ENCODE assay signal across 10 cellular contexts in genomic region chr10:35420827-35421552, GRCh38.
DNase-seq lines count a peak whose midpoint lies in the region; ATAC-seq, FAIRE-seq and TF ChIP-seq lines count a peak whose summit lies in the region.
"Had no signal": no experiment of that assay in that cellular context is flagged by ENCODE, and none has a peak within 500 bp of the region (broad histone marks: within the 10 kb centered on the region; RNA-seq: fewer than 3 reads in every experiment).

No MANE protein-coding gene starts in this region.

- H2BK12ac ChIP-seq in H1 (ENCODE audit: low read depth, low read length) = peak overlapping the region; percentile 93; the same call in 1 of the 2 replicates

- no peaks in the 10 kb centered on the region for H3K9me3 Mint-ChIP-seq in type B pancreatic cell
- H3K9me3 Mint-ChIP-seq in stimulated activated memory B cell treated with anti-CD40 and anti-IgM and Interleukin-4, amounts not matched to agents 10 μg/mL and 1 μg/mL and 100 μg/mL, for 72 hours = no peaks in the 10 kb centered on the region

- CTCF ChIA-PET in H1 (lab: Charles Lee; ENCODE audit: partially characterized antibody) = interaction anchor here (0.6 to 1.2 kb wide), 4 partner anchors 24 to 1969 kb away, joined by 3 read pairs; no protein-coding TSS in a partner anchor

- H3K9ac ChIP-seq in H1 (replicated peaks in 1 of 4; ENCODE audit: extremely low read depth in 1 of 4, low read depth in 3 of 4, low read length in 3 of 4) = no peak overlapping the region; a peak in 1 of 7 replicates
- no peak overlapping the region for H3K9ac ChIP-seq in mucosa of rectum (ENCODE audit: low read depth in 1 of 2, low read length in 2 of 2)

- H3K4me3 Mint-ChIP-seq in type B pancreatic cell = no peak overlapping the region
- no peak overlapping the region for H3K4me3 Mint-ChIP-seq in stimulated activated memory B cell treated with anti-CD40 and anti-IgM and Interleukin-4, amounts not matched to agents 10 μg/mL and 1 μg/mL and 100 μg/mL, for 72 hours

- H3K23me2 ChIP-seq in H1 (ENCODE audit: low read depth, low read length) = peaks cover under 1% of the 10 kb centered on the region; the same call in 1 of the 2 replicates

- ATAC-seq in stimulated activated memory B cell treated with anti-CD40 and anti-IgM and Interleukin-4, amounts not matched to agents 10 μg/mL and 1 μg/mL and 100 μg/mL, for 72 hours = no peak
- no peak for ATAC-seq in HG02798 (IDR thresholded peaks at IDR 0.05; ENCODE audit: poor library complexity, unreplicated experiment)

- H2AK5ac ChIP-seq in H1 (ENCODE audit: low read depth, low read length) = peak overlapping the region; percentile 91; the same call in 1 of the 2 replicates

- POLR2A ChIA-PET in H1 (lab: Charles Lee; ENCODE audit: partially characterized antibody) = no interaction called here

- H4K8ac ChIP-seq in H1 (ENCODE audit: extremely low read depth, insufficient read depth, low read length) = peak overlapping the region; percentile 54; the same call in 1 of the 2 replicates

- in situ Hi-C loops in GM13976 (cut with MboI; ENCODE audit: low sequenced_read_pairs, unreplicated experiment) = no loop called here

- peaks cover 9% of the 10 kb centered on the region; the same call in 1 of the 2 replicates for H3K79me1 ChIP-seq in H1 (ENCODE audit: low read depth, low read length)

- no peak overlapping the region; the same call in 1 of the 2 replicates for H2BK5ac ChIP-seq in H1 (ENCODE audit: low read depth, low read length)

- H2BK120ac ChIP-seq in H1 (replicated peaks; ENCODE audit: low read depth, low read length) = no peak overlapping the region

- TF ChIP-seq POLR2A in Peyer's patch (IDR thresholded peaks at IDR 0.05) (no peak), H1 (IDR thresholded peaks at IDR 0.05; ENCODE audit: control extremely low read depth in 1 of 2, low read depth in 2 of 2, low read length in 2 of 2) (no peak)

- H4K5ac ChIP-seq in H1 (ENCODE audit: insufficient read length, low read depth, low read length) = no peak overlapping the region

- TF ChIP-seq EP300 in H1 (IDR thresholded peaks at IDR 0.05; ENCODE audit: borderline replicate concordance in 1 of 2, low read depth in 2 of 2, low read length in 2 of 2) = no peak

- DNase-seq in Peyer's patch (no peak), H1 (ENCODE audit: low read depth in 1 of 2, low spot score in 2 of 2) (no peak), type B pancreatic cell (ENCODE audit: extremely low spot score, unreplicated experiment) (no peak), GM13976 (ENCODE audit: low spot score) (no peak)
- DNase-seq: activated CD4-positive, alpha-beta T cell treated with anti-CD3 and anti-CD28 coated beads, Interleukin-2, amount 50 U/mL, for 4 hours; DMS79 treated with DMSO at 0.1 percent for 48 hours; SHP77 treated with DMSO at 0.1 percent for 48 hours had no signal

- no peak overlapping the region for H3K14ac ChIP-seq in H1 (ENCODE audit: insufficient read length)

- no peak overlapping the region for H3K18ac ChIP-seq in H1 (ENCODE audit: extremely low read depth, low read length)

- H3K4ac ChIP-seq in H1 (replicated peaks; ENCODE audit: insufficient read length, low read depth, low read length) = no peak overlapping the region

- no peak for TF ChIP-seq CTCF in Peyer's patch (IDR thresholded peaks at IDR 0.05)
- TF ChIP-seq CTCF in H1 (IDR thresholded peaks at IDR 0.05; ENCODE audit: control extremely low read depth in 1 of 3, insufficient read depth in 1 of 3, low read depth in 1 of 3, low read length in 3 of 3) = no peak
- TF ChIP-seq CTCF in type B pancreatic cell (conservative IDR thresholded peaks at IDR 0.05) = no peak
- TF ChIP-seq CTCF in GM13976 (IDR thresholded peaks at IDR 0.05; ENCODE audit: borderline replicate concordance, control extremely low read depth, extremely low read depth, insufficient read depth, missing control alignments) = no peak

- no peaks in the 10 kb centered on the region for H3K36me3 ChIP-seq in Peyer's patch
- no peaks in the 10 kb centered on the region; a peak in 1 of 8 replicates for H3K36me3 ChIP-seq in H1 (ENCODE audit: control insufficient read depth in 2 of 4, insufficient read depth in 4 of 4, low read length in 3 of 4)
- H3K36me3 ChIP-seq in mucosa of rectum (ENCODE audit: control insufficient read depth in 2 of 2, insufficient read depth in 2 of 2, low read length in 2 of 2) = peaks cover 1 to 2% of the 10 kb centered on the region in 2 donors

- 78% methylated on average over 11 of the region's 11 CpGs; no CpG with 5 or more reads in 1 of the 2 experiments for WGBS in H1 (ENCODE audit: extremely low coverage in 1 of 2, insufficient coverage in 1 of 2, insufficient read length in 1 of 2, insufficient replicate concordance in 2 of 2, low coverage in 1 of 2, low lambda C conversion rate in 2 of 2, missing lambda C conversion rate in 1 of 2), 2 experiments

- 0 out of 4 replicates have a peak overlapping the region, but pooled peaks of 1 of the 2 experiments have one; percentile 35 for H3K4me2 ChIP-seq in H1 (ENCODE audit: insufficient read depth in 1 of 2, low read depth in 2 of 2, low read length in 2 of 2)

- H3K27ac ChIP-seq in Peyer's patch (peak overlapping the region in 3 of 4 donors; percentile 17 to 70 (median 49)), H1 (ENCODE audit: low read depth, low read length) (peak overlapping the region; percentile 63), mucosa of rectum (ENCODE audit: low read depth in 2 of 2, low read length in 2 of 2) (peak overlapping the region; percentile 48 to 72)

- peaks cover 54% of the 10 kb centered on the region for H3K4me1 Mint-ChIP-seq in type B pancreatic cell (ENCODE audit: unreplicated experiment)
- peaks cover 56% of the 10 kb centered on the region for H3K4me1 Mint-ChIP-seq in stimulated activated memory B cell treated with anti-CD40 and anti-IgM and Interleukin-4, amounts not matched to agents 10 μg/mL and 1 μg/mL and 100 μg/mL, for 72 hours

- peak overlapping the region; percentile 18 for H3K27ac Mint-ChIP-seq in type B pancreatic cell
- H3K27ac Mint-ChIP-seq in stimulated activated memory B cell treated with anti-CD40 and anti-IgM and Interleukin-4, amounts not matched to agents 10 μg/mL and 1 μg/mL and 100 μg/mL, for 72 hours = no peak overlapping the region

- no peak overlapping the region for H3K56ac ChIP-seq in H1 (replicated peaks; ENCODE audit: insufficient read length, low read depth, low read length)

- FAIRE-seq in H1 (lab: Jason Lieb, UNC) = peak; percentile 70

- peaks cover 3 to 6% of the 10 kb centered on the region in 2 experiments for H4K20me1 ChIP-seq in H1 (replicated peaks in 1 of 2; ENCODE audit: control insufficient read depth in 1 of 2, insufficient read depth in 2 of 2, low read length in 2 of 2)

- H3K4me3 ChIP-seq in Peyer's patch (no peak overlapping the region), H1 (ENCODE audit: extremely low read depth in 1 of 4, insufficient read depth in 2 of 4, low read depth in 3 of 4, low read length in 4 of 4) (no peak overlapping the region), mucosa of rectum (ENCODE audit: low read length in 2 of 2) (no peak overlapping the region)

- H2BK15ac ChIP-seq in H1 (ENCODE audit: low read length) = no peak overlapping the region

- peaks cover 4 to 87% of the 10 kb centered on the region in 2 experiments; a peak in 3 of 4 replicates for H3K79me2 ChIP-seq in H1 (ENCODE audit: control insufficient read depth in 1 of 2, insufficient read depth in 2 of 2, low read length in 2 of 2)

- no peaks in the 10 kb centered on the region for H3K36me3 Mint-ChIP-seq in type B pancreatic cell
- peaks cover 3% of the 10 kb centered on the region for H3K36me3 Mint-ChIP-seq in stimulated activated memory B cell treated with anti-CD40 and anti-IgM and Interleukin-4, amounts not matched to agents 10 μg/mL and 1 μg/mL and 100 μg/mL, for 72 hours

- no peak overlapping the region for H2AFZ ChIP-seq in H1 (ENCODE audit: low read length)

- H3K27me3 ChIP-seq in Peyer's patch = no peaks in the 10 kb centered on the region
- H3K27me3 ChIP-seq in H1 (replicated peaks in 1 of 4; ENCODE audit: control insufficient read depth in 3 of 4, extremely low read depth in 1 of 4, insufficient read depth in 3 of 4, low read length in 3 of 4) = no peaks in the 10 kb centered on the region
- no peaks in the 10 kb centered on the region for H3K27me3 ChIP-seq in mucosa of rectum (ENCODE audit: control insufficient read depth in 2 of 2, insufficient read depth in 2 of 2, low read length in 2 of 2)

- H3K9me3 ChIP-seq in Peyer's patch (no peaks in the 10 kb centered on the region), H1 (ENCODE audit: insufficient read depth in 2 of 2, low read depth in 1 of 2, low read length in 1 of 2) (no peaks in the 10 kb centered on the region), mucosa of rectum (ENCODE audit: control insufficient read depth in 2 of 2, low read length in 2 of 2) (no peaks in the 10 kb centered on the region)

- no peak overlapping the region for H3K23ac ChIP-seq in H1 (ENCODE audit: insufficient read length)

- H4K91ac ChIP-seq in H1 (replicated peaks; ENCODE audit: insufficient read length, low read length) = no peak overlapping the region

- no peaks in the 10 kb centered on the region for H3K27me3 Mint-ChIP-seq in type B pancreatic cell
- H3K27me3 Mint-ChIP-seq in stimulated activated memory B cell treated with anti-CD40 and anti-IgM and Interleukin-4, amounts not matched to agents 10 μg/mL and 1 μg/mL and 100 μg/mL, for 72 hours = no peaks in the 10 kb centered on the region

- H3K4me1 ChIP-seq in Peyer's patch (peaks cover 0 to 5% (median 0%) of the 10 kb centered on the region in 4 donors), H1 (replicated peaks in 1 of 4; ENCODE audit: control insufficient read depth in 3 of 4, insufficient read depth in 4 of 4, low read length in 3 of 4) (peaks cover 11 to 28% (median 22%) of the 10 kb centered on the region in 4 experiments), mucosa of rectum (ENCODE audit: control insufficient read depth in 2 of 2, insufficient read depth in 2 of 2, low read length in 2 of 2) (peaks cover 0 to 7% of the 10 kb centered on the region in 2 donors)

- no peak overlapping the region for H2BK20ac ChIP-seq in H1 (ENCODE audit: low read length)

- no peak for TF ChIP-seq RAD21 in H1 (IDR thresholded peaks at IDR 0.05 in 1 of 2, conservative IDR thresholded peaks at IDR 0.05 in 1 of 2; ENCODE audit: low read depth in 2 of 2, low read length in 2 of 2)

TF ChIP-seq in H1, 55 proteins besides CTCF, POLR2A, EP300 and RAD21 (continues in another document):
- TF ChIP-seq BACH1 (IDR thresholded peaks at IDR 0.05; ENCODE audit: low read length) (no peak), EZH2 (IDR thresholded peaks at IDR 0.05; ENCODE audit: low read depth, low read length, severe bottlenecking) (no peak), BCL11A (IDR thresholded peaks at IDR 0.05; ENCODE audit: low read depth in 2 of 2, low read length in 2 of 2) (no peak), RBBP5 (IDR thresholded peaks at IDR 0.05; ENCODE audit: borderline replicate concordance, low read depth, low read length) (no peak), SP1 (IDR thresholded peaks at IDR 0.05; ENCODE audit: low read depth, low read length) (no peak)
- TF ChIP-seq, protein P1, sequence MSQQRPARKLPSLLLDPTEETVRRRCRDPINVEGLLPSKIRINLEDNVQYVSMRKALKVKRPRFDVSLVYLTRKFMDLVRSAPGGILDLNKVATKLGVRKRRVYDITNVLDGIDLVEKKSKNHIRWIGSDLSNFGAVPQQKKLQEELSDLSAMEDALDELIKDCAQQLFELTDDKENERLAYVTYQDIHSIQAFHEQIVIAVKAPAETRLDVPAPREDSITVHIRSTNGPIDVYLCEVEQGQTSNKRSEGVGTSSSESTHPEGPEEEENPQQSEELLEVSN (IDR thresholded peaks at IDR 0.05) = no peak
